ENCODE assay signal across 18 cellular contexts in genomic region chr7:27883726-27884125, GRCh38.
"Had no signal": no experiment of that assay in that cellular context is flagged by ENCODE, and none has a peak within 500 bp of the region (broad histone marks: within the 10 kb centered on the region; RNA-seq: fewer than 3 reads in every experiment).

No MANE protein-coding gene starts in this region.

- H3K4me3 Mint-ChIP-seq: activated CD4-positive, alpha-beta T cell treated with anti-CD3 and anti-CD28 coated beads, Interleukin-2, amount 10 ng/mL, durations not matched to agents 7 days and 5 days; naive thymus-derived CD8-positive, alpha-beta T cell; stimulated activated naive B cell treated with anti-CD40 and anti-IgM and Interleukin-4, amounts not matched to agents 10 μg/mL and 1 μg/mL and 100 μg/mL, for 72 hours had no signal

- H3K4me1 Mint-ChIP-seq: activated CD4-positive, alpha-beta T cell treated with anti-CD3 and anti-CD28 coated beads, Interleukin-2, amount 10 ng/mL, durations not matched to agents 7 days and 5 days had no signal

- H3K27me3 Mint-ChIP-seq: activated CD4-positive, alpha-beta T cell treated with anti-CD3 and anti-CD28 coated beads, Interleukin-2, amount 10 ng/mL, durations not matched to agents 7 days and 5 days; naive thymus-derived CD8-positive, alpha-beta T cell; stimulated activated naive B cell treated with anti-CD40 and anti-IgM and Interleukin-4, amounts not matched to agents 10 μg/mL and 1 μg/mL and 100 μg/mL, for 72 hours had no signal

- H3K9me3 Mint-ChIP-seq: activated CD4-positive, alpha-beta T cell treated with anti-CD3 and anti-CD28 coated beads, Interleukin-2, amount 10 ng/mL, durations not matched to agents 7 days and 5 days; activated T-helper 2 cell treated with anti-CD3 and anti-CD28 coated beads, Interferon-gamma antibody, Interleukin-2, Interleukin-4, amounts not matched to agents 10 μg/mL and 5 μg/mL and 100 μg/mL, durations not matched to agents 14 hours and 24 hours and 36 hours had no signal

- ATAC-seq: gastroesophageal sphincter; mucosa of descending colon; naive thymus-derived CD8-positive, alpha-beta T cell; psoas muscle; sciatic nerve; stimulated activated naive B cell treated with anti-CD40 and anti-IgM and Interleukin-4, amounts not matched to agents 10 μg/mL and 1 μg/mL and 100 μg/mL, for 72 hours had no signal

- DNase-seq: activated CD4-positive, alpha-beta T cell treated with anti-CD3 and anti-CD28 coated beads, Interleukin-2, amount 10 ng/mL, durations not matched to agents 7 days and 5 days; activated CD4-positive, CD25-positive, alpha-beta regulatory T cell; activated naive CD4-positive, alpha-beta T cell treated with anti-CD3 and anti-CD28 coated beads, Interleukin-2, amount 50 U/mL, for 16 hours; activated T-cell treated with anti-CD3 and anti-CD28 coated beads for 4 hours; adrenal gland; dorsolateral prefrontal cortex; mammary epithelial cell; mucosa of descending colon; naive thymus-derived CD8-positive, alpha-beta T cell; psoas muscle; spleen; stimulated activated CD4-positive, alpha-beta T cell treated with anti-CD3 and anti-CD28 coated beads, Interleukin-1b, Interleukin-23, amount 100 ng/mL, for 48 hours; stimulated activated naive B cell treated with anti-CD40 and anti-IgM and Interleukin-4, amounts not matched to agents 10 μg/mL and 1 μg/mL and 100 μg/mL, for 72 hours; T-helper 2 cell; transverse colon had no signal

- H3K27ac Mint-ChIP-seq: activated CD4-positive, alpha-beta T cell treated with anti-CD3 and anti-CD28 coated beads, Interleukin-2, amount 10 ng/mL, durations not matched to agents 7 days and 5 days; activated T-helper 2 cell treated with anti-CD3 and anti-CD28 coated beads, Interferon-gamma antibody, Interleukin-2, Interleukin-4, amounts not matched to agents 10 μg/mL and 5 μg/mL and 100 μg/mL, durations not matched to agents 14 hours and 24 hours and 36 hours; naive thymus-derived CD8-positive, alpha-beta T cell; stimulated activated naive B cell treated with anti-CD40 and anti-IgM and Interleukin-4, amounts not matched to agents 10 μg/mL and 1 μg/mL and 100 μg/mL, for 72 hours had no signal
